ENCODE assay signal across 16 cellular contexts in the genomic region with DNA sequence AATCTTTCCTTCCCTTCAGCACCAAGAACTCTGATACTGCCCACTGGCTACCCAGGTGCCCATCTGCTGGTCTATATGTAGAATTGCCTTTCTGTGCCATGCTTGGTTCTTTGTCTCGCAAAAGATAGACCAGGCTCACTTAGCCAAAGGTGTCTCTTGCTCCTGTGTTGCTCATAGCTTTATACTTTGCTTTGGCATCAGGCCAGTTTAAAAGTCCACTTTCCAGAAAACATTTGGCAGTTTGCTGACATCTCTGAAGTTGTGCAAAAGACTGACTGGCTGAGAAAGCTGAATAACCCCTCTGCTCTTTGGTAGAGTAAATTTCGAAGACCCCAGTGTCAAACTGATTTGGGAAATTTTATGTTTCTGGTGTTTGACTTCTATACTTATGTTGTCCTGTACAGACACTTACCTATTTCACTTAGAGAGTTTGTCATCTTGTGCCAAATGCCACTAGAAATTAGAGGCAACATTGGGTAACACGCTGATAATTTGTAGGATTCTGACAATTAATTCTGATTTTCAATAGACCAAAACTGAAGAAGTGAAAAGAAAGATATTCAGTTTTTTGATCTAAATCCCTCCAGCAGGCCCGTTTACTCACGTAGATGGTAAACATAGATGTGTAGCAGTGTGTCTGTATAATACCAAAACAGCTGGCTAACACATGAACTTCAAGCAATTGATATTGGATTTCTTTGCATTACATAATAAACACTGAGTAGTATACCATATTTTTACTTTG.
DNase-seq lines count a peak whose midpoint lies in the region; ATAC-seq and TF ChIP-seq lines count a peak whose summit lies in the region.
"Had no signal": no experiment of that assay in that cellular context is flagged by ENCODE, and none has a peak within 500 bp of the region (broad histone marks: within the 10 kb centered on the region; RNA-seq: fewer than 3 reads in every experiment).

No MANE protein-coding gene starts in this region.

- no peaks in the 10 kb centered on the region for H4K20me1 ChIP-seq in hepatocyte (ENCODE audit: insufficient read depth, poor library complexity, severe bottlenecking)

- no peaks in the 10 kb centered on the region for H3K79me2 ChIP-seq in hepatocyte

- no peak for ATAC-seq in GM21515 (IDR thresholded peaks at IDR 0.05; ENCODE audit: unreplicated experiment)
- ATAC-seq: naive thymus-derived CD4-positive, alpha-beta T cell had no signal

- DNase-seq in NCI-H2196 (lab: John Stamatoyannopoulos, UW; ENCODE audit: unreplicated experiment) (peak; percentile 8), NCI-H2196 treated with DMSO at 0.1 percent for 48 hours (lab: John Stamatoyannopoulos, UW; ENCODE audit: unreplicated experiment) (no peak), astrocyte of the hippocampus (ENCODE audit: low read depth, low spot score) (peak; percentile 29), hepatocyte (ENCODE audit: low spot score) (peak; percentile 37), tibial artery (no peak), NCI-H1694 treated with DMSO at 0.1 percent for 48 hours (lab: John Stamatoyannopoulos, UW) (no peak)
- DNase-seq in activated naive CD4-positive, alpha-beta T cell treated with anti-CD3 and anti-CD28 coated beads, Interleukin-2, amount 50 U/mL, for 16 hours, result no peak
- DNase-seq: activated CD4-positive, alpha-beta T cell treated with anti-CD3 and anti-CD28 coated beads, Interleukin-2, amount 50 U/mL, for 48 hours; DMS153; naive thymus-derived CD4-positive, alpha-beta T cell; NCI-H1048; NCI-H510A; T1000 had no signal

- H3K4me3 ChIP-seq in hepatocyte (no peak overlapping the region), tibial artery (no peak overlapping the region)
- H3K4me3 ChIP-seq: cardiac muscle cell had no signal

- H3K27me3 ChIP-seq in hepatocyte, result no peaks in the 10 kb centered on the region
- H3K27me3 ChIP-seq in tibial artery, result no peaks in the 10 kb centered on the region
- H3K27me3 ChIP-seq: cardiac muscle cell had no signal

- H3K36me3 ChIP-seq in hepatocyte (replicated peaks; ENCODE audit: insufficient read depth, low read depth) (no peaks in the 10 kb centered on the region), tibial artery (no peaks in the 10 kb centered on the region)
- H3K36me3 ChIP-seq: cardiac muscle cell had no signal

- H3K9me2 ChIP-seq in hepatocyte (replicated peaks; ENCODE audit: insufficient read depth), result no peaks in the 10 kb centered on the region

- H3K4me1 ChIP-seq in hepatocyte (ENCODE audit: insufficient read depth), result no peaks in the 10 kb centered on the region
- H3K4me1 ChIP-seq in tibial artery, result peaks cover 0 to 89% (median 27%) of the 10 kb centered on the region in 4 donors

- no peak overlapping the region for H2AFZ ChIP-seq in hepatocyte

- TF ChIP-seq CTCF in hepatocyte (IDR thresholded peaks at IDR 0.05; ENCODE audit: poor library complexity) (peak; percentile 28), tibial artery (IDR thresholded peaks at IDR 0.05) (peak; percentile 38 to 47)

- H3K27ac ChIP-seq in hepatocyte (no peak overlapping the region), tibial artery (peak overlapping the region; percentile 34 to 55)
- H3K27ac ChIP-seq: cardiac muscle cell, epithelial cell of prostate had no signal

- no peaks in the 10 kb centered on the region for H3K9me3 ChIP-seq in hepatocyte (ENCODE audit: low read depth)
- H3K9me3 ChIP-seq in tibial artery, result no peaks in the 10 kb centered on the region

- no peak overlapping the region for H3K4me2 ChIP-seq in hepatocyte

- intact Hi-C loops in tibial artery (cut with DNase I; ENCODE audit: low total_unique reads), result loop anchor here (2.0 kb wide), 1 partner anchor 91 kb away; a partner anchor contains a TSS

- WGBS in hepatocyte (ENCODE audit: low lambda C conversion rate, missing lambda C conversion rate), result 68% methylated on average over 5 of the region's 5 CpGs

Comparison
In these comparisons a context has a peak if more than half of its experiments do, and no peak if none do; other contexts are left out.
1. DNase-seq: peak in NCI-H2196 (single experiment), astrocyte of the hippocampus (single experiment) and hepatocyte (single experiment); none in NCI-H2196 treated with DMSO at 0.1 percent for 48 hours (single experiment), tibial artery (0 of 2), activated naive CD4-positive, alpha-beta T cell treated with anti-CD3 and anti-CD28 coated beads, Interleukin-2, amount 50 U/mL, for 16 hours (single experiment) and NCI-H1694 treated with DMSO at 0.1 percent for 48 hours (single experiment).